Comparison of ENCODE assay signal across 1 cellular context in genomic region chr5:150293091-150293941, GRCh38.
TF ChIP-seq lines count a peak whose summit lies in the region.

No MANE protein-coding gene starts in this region.

TF ChIP-seq in K562, 482 proteins besides CTCF, POLR2A, EP300 and RAD21 (continued from another document and continues in another):
- TF ChIP-seq ZNF407 (IDR thresholded peaks at IDR 0.05; ENCODE audit: low read depth) (no peak), OTX1 (CRISPR knock-in tag; IDR thresholded peaks at IDR 0.05) (0 out of 2 replicates have a peak, but pooled peaks have one; percentile 44), KDM4B (IDR thresholded peaks at IDR 0.05; ENCODE audit: borderline replicate concordance in 2 of 2, low read depth in 1 of 2) (no peak), MGA (IDR thresholded peaks at IDR 0.05) (peak; percentile 81; the same call in 1 of the 2 replicates), NBN (IDR thresholded peaks at IDR 0.05; ENCODE audit: low read depth) (peak; percentile 82), ATF3 (IDR thresholded peaks at IDR 0.05) (no peak), ATF3 (CRISPR knock-in tag; conservative IDR thresholded peaks at IDR 0.05) (no peak), FOXP4 (CRISPR knock-in tag; IDR thresholded peaks at IDR 0.05; ENCODE audit: borderline replicate concordance) (no peak), CREB1 (IDR thresholded peaks at IDR 0.05) (no peak), CREB1 (CRISPR knock-in tag; IDR thresholded peaks at IDR 0.05) (no peak), NKRF (IDR thresholded peaks at IDR 0.05; ENCODE audit: borderline replicate concordance) (0 out of 2 replicates have a peak, but pooled peaks have one; percentile 11), GABPA (tag; conservative IDR thresholded peaks at IDR 0.05; ENCODE audit: low read depth) (no peak), FOS (IDR thresholded peaks at IDR 0.05; ENCODE audit: extremely low read depth, insufficient read length) (no peak), MTF1 (CRISPR knock-in tag; IDR thresholded peaks at IDR 0.05; ENCODE audit: borderline replicate concordance) (no peak), NFIC (IDR thresholded peaks at IDR 0.05) (peak; percentile 62), CGGBP1 (CRISPR knock-in tag; IDR thresholded peaks at IDR 0.05) (no peak), SOX6 (IDR thresholded peaks at IDR 0.05) (peak; percentile 17; the same call in 1 of the 2 replicates), ATF7 (IDR thresholded peaks at IDR 0.05) (no peak), ZNF384 (IDR thresholded peaks at IDR 0.05; ENCODE audit: low read depth, low read length) (no peak), PHF21A (IDR thresholded peaks at IDR 0.05; ENCODE audit: borderline replicate concordance, low read depth) (0 out of 2 replicates have a peak, but pooled peaks have one; percentile 24), PHB2 (IDR thresholded peaks at IDR 0.05; ENCODE audit: low read depth) (peak; percentile 41), GATA2 (CRISPR knock-in tag; IDR thresholded peaks at IDR 0.05) (peak; percentile 78), HMGXB4 (CRISPR knock-in tag; IDR thresholded peaks at IDR 0.05) (no peak), ZNF165 (CRISPR knock-in tag; IDR thresholded peaks at IDR 0.05; ENCODE audit: borderline replicate concordance) (no peak)
